ENCODE assay signal across 25 cellular contexts in the genomic region with DNA sequence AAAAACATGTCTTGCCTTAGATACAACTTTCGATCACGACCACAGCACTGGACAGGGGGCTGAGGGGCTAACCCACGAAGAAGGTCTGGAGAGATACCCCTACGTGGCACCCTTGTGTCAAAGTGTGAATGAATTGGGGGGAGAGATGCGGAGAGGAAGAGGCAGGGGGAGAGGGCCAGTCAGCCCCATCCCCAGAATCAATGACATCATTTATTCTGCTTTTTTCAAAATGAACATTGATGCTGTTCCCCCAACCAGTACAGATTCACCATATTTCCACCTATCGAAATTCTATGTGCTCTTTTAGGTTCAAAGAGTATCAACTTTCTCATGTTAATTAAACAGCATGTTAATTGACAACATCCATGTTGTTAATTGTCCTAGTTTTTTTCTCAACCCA.
"Had no signal": no experiment of that assay in that cellular context is flagged by ENCODE, and none has a peak within 500 bp of the region (broad histone marks: within the 10 kb centered on the region; RNA-seq: fewer than 3 reads in every experiment).

No MANE protein-coding gene starts in this region.

- H3K27ac Mint-ChIP-seq: activated CD4-positive, alpha-beta memory T cell treated with anti-CD3 and anti-CD28 coated beads for 36 hours; activated T-helper 1 cell treated with anti-CD3 and anti-CD28 coated beads, Interleukin-12 subunit alpha, Interleukin-12 subunit beta, Interleukin-2, Interleukin-4 antibody, amounts not matched to agents 30 ng/mL and 10 ng/mL and 1 ng/mL, durations not matched to agents 14 hours and 24 hours and 36 hours; nephron had no signal

- H3K36me3 ChIP-seq: colonic mucosa, left ventricle myocardium inferior had no signal

- H3K4me1 Mint-ChIP-seq: nephron had no signal

- H2AFZ ChIP-seq: hepatocyte had no signal

- H3K9me3 Mint-ChIP-seq: activated CD4-positive, alpha-beta memory T cell treated with anti-CD3 and anti-CD28 coated beads for 36 hours; activated T-helper 1 cell treated with anti-CD3 and anti-CD28 coated beads, Interleukin-12 subunit alpha, Interleukin-12 subunit beta, Interleukin-2, Interleukin-4 antibody, amounts not matched to agents 30 ng/mL and 10 ng/mL and 1 ng/mL, durations not matched to agents 14 hours and 24 hours and 36 hours; nephron had no signal

- DNase-seq: activated CD4-positive, alpha-beta memory T cell treated with anti-CD3 and anti-CD28 coated beads for 36 hours; activated CD4-positive, alpha-beta T cell treated with anti-CD3 and anti-CD28 coated beads for 48 hours; activated CD8-positive, alpha-beta memory T cell treated with anti-CD3 and anti-CD28 coated beads, Interleukin-2, amount 50 U/mL, for 4 hours; activated gamma-delta T cell treated with Interleukin-2 at 50 U/mL for 16 hours; activated naive CD4-positive, alpha-beta T cell treated with anti-CD3 and anti-CD28 coated beads, Interleukin-2, amount 50 U/mL, for 16 hours; activated T-cell treated with anti-CD3 and anti-CD28 coated beads, Interleukin-2, amount 50 U/mL, for 1 hour; colonic mucosa; effector memory CD4-positive, alpha-beta T cell; islet precursor cell; left ventricle myocardium inferior; posterior cingulate gyrus; right cardiac atrium; spleen; stimulated activated naive CD4-positive, alpha-beta T cell treated with Interleukin-2 at 50 U/mL for 16 hours; WERI-Rb-1 had no signal

- H3K27me3 Mint-ChIP-seq: activated CD4-positive, alpha-beta memory T cell treated with anti-CD3 and anti-CD28 coated beads for 36 hours had no signal

- H3K9me3 ChIP-seq: colonic mucosa, gastroesophageal sphincter, left ventricle myocardium inferior, spleen, tibial nerve had no signal

- ATAC-seq: activated CD4-positive, CD25-positive, alpha-beta regulatory T cell treated with anti-CD3 and anti-CD28 coated beads, Interleukin-2, amount 50 U/mL, for 24 hours; gastroesophageal sphincter; right cardiac atrium had no signal

- H3K4me1 ChIP-seq: colonic mucosa had no signal

- H3K4me2 ChIP-seq: hepatocyte had no signal

- H3K4me3 Mint-ChIP-seq: activated CD4-positive, alpha-beta memory T cell treated with anti-CD3 and anti-CD28 coated beads for 36 hours; activated T-helper 1 cell treated with anti-CD3 and anti-CD28 coated beads, Interleukin-12 subunit alpha, Interleukin-12 subunit beta, Interleukin-2, Interleukin-4 antibody, amounts not matched to agents 30 ng/mL and 10 ng/mL and 1 ng/mL, durations not matched to agents 14 hours and 24 hours and 36 hours; nephron had no signal

- H3K4me3 ChIP-seq: colonic mucosa, gastroesophageal sphincter, hepatocyte, left ventricle myocardium inferior, lung, spleen, tibial nerve had no signal

- H3K27me3 ChIP-seq: colonic mucosa, gastroesophageal sphincter, hepatocyte, spleen, tibial nerve had no signal

- FAIRE-seq: bronchial epithelial cell, endothelial cell of umbilical vein, TTC549 had no signal

- H3K27ac ChIP-seq: colonic mucosa, gastroesophageal sphincter, hepatocyte, left ventricle myocardium inferior, spleen, tibial nerve, WERI-Rb-1 had no signal
